Comparison of ENCODE assay signal across 25 cellular contexts in genomic region chr7:129882531-129882930, GRCh38.
A peak's percentile ranks its signal among the peaks of the same experiment; 100 is the strongest.
DNase-seq lines count a peak whose midpoint lies in the region; ATAC-seq and TF ChIP-seq lines count a peak whose summit lies in the region.
"Had no signal": no experiment of that assay in that cellular context is flagged by ENCODE, and none has a peak within 500 bp of the region (broad histone marks: within the 10 kb centered on the region; RNA-seq: fewer than 3 reads in every experiment).

No MANE protein-coding gene starts in this region.

- no peaks in the 10 kb centered on the region for H3K9me3 ChIP-seq in thoracic aorta
- H3K9me3 ChIP-seq: Caco-2, ovary, right atrium auricular region, stomach had no signal

- no peaks in the 10 kb centered on the region for H3K36me3 ChIP-seq in thoracic aorta
- H3K36me3 ChIP-seq: ovary, right atrium auricular region had no signal

- peak; percentile 77 for ATAC-seq in SK-N-SH treated with all-trans-retinoic acid at 6 μM for 48 hours
- ATAC-seq in thoracic aorta (ENCODE audit: insufficient number of reproducible peaks, low FRiP score, low read depth): no peak
- no peak for ATAC-seq in HG03025 (IDR thresholded peaks at IDR 0.05; ENCODE audit: low FRiP score, unreplicated experiment)
- no peak for ATAC-seq in GM21423 (IDR thresholded peaks at IDR 0.05; ENCODE audit: unreplicated experiment)
- ATAC-seq in GM19455 (IDR thresholded peaks at IDR 0.05; ENCODE audit: unreplicated experiment): no peak
- ATAC-seq: activated T-cell treated with anti-CD3 and anti-CD28 coated beads, Interleukin-2, amount 50 U/mL, for 72 hours; naive thymus-derived CD4-positive, alpha-beta T cell had no signal

- no peak for TF ChIP-seq CTCF in fibroblast of villous mesenchyme (IDR thresholded peaks at IDR 0.05; ENCODE audit: insufficient read depth, low read depth, low read length)
- no peak for TF ChIP-seq CTCF in thoracic aorta (IDR thresholded peaks at IDR 0.05)

- H3K4me3 ChIP-seq in fibroblast of villous mesenchyme (ENCODE audit: low read depth, low read length) (no peak overlapping the region), thoracic aorta (no peak overlapping the region)
- H3K4me3 ChIP-seq: ovary, PC-9, right atrium auricular region, stomach had no signal

- no peaks in the 10 kb centered on the region for H3K27me3 ChIP-seq in thoracic aorta (replicated peaks; ENCODE audit: insufficient read depth)
- H3K27me3 ChIP-seq: ovary, right atrium auricular region, stomach had no signal

- H3K4me1 ChIP-seq in thoracic aorta (ENCODE audit: control insufficient read depth in 1 of 2, low read depth in 2 of 2): peaks cover 40 to 45% of the 10 kb centered on the region in 2 donors
- H3K4me1 ChIP-seq: Caco-2 had no signal

- DNase-seq in HCEC 1CT: peak; percentile 57
- DNase-seq in fibroblast of villous mesenchyme (ENCODE audit: low read depth): peak; percentile 10
- DNase-seq in thoracic aorta (ENCODE audit: low spot score): no peak
- no peak for DNase-seq in NCI-H1417 treated with DMSO at 0.1 percent for 48 hours (lab: John Stamatoyannopoulos, UW)
- DNase-seq: activated CD4-positive, alpha-beta T cell treated with anti-CD3 and anti-CD28 coated beads for 48 hours; activated naive CD4-positive, alpha-beta T cell treated with anti-CD3 and anti-CD28 coated beads, Interleukin-2, amount 50 U/mL, for 16 hours; activated T-cell treated with anti-CD3 and anti-CD28 coated beads, Interleukin-2, amount 50 U/mL, for 72 hours; anterior cingulate cortex; Caco-2; DND-41; GOT3; Karpas-422; naive thymus-derived CD4-positive, alpha-beta T cell; NCI-H1930; NCI-H82; ovary; PC-9; stimulated activated CD4-positive, alpha-beta T cell treated with anti-CD3 and anti-CD28 coated beads, Interleukin-15, amount 100 ng/mL, for 24 hours; stomach; T-helper 1 cell had no signal

- H3K27ac ChIP-seq in thoracic aorta: peak overlapping the region; percentile 26
- H3K27ac ChIP-seq: ovary, right atrium auricular region, stomach had no signal

TF ChIP-seq in SK-N-SH treated with all-trans-retinoic acid at 6 μM for 48 hours, 23 proteins besides CTCF, POLR2A, EP300 and RAD21:
- 0 out of 2 replicates have a peak, but pooled peaks have one; percentile 52 for TF ChIP-seq ISL1 (CRISPR knock-in tag; IDR thresholded peaks at IDR 0.05)
- no peak for TF ChIP-seq OSR1 (CRISPR knock-in tag; IDR thresholded peaks at IDR 0.05)

Comparison
In these comparisons a context has a peak if more than half of its experiments do, and no peak if none do; other contexts are left out.
1. DNase-seq: peak in HCEC 1CT (single experiment) and fibroblast of villous mesenchyme (single experiment); none in thoracic aorta (single experiment) and NCI-H1417 treated with DMSO at 0.1 percent for 48 hours (single experiment).